ENCODE assay signal across 10 cellular contexts in the genomic region with DNA sequence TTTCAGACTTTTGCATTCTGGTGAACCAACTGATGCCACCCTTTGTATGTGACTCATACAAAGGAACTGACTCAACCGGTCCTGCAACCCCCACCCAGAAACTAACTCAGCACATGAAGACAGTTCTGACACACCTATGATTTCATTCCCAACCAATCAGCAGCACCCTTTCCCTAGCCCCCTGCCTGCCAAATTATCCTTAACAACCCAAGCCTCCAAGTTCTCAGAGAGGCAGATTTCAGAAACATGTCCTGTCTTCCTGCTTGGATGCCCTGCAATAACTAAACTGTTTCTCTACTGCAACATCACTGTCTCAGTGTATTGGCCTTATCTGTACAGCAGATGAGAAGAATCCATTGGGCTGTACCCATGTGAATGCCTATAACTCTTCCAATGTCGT.
DNase-seq lines count a peak whose midpoint lies in the region; ATAC-seq and TF ChIP-seq lines count a peak whose summit lies in the region.
"Had no signal": no experiment of that assay in that cellular context is flagged by ENCODE, and none has a peak within 500 bp of the region (broad histone marks: within the 10 kb centered on the region; RNA-seq: fewer than 3 reads in every experiment).

No MANE protein-coding gene starts in this region.

- H3K27ac ChIP-seq in adrenal gland, result no peak overlapping the region

- H3K4me3 ChIP-seq in foreskin fibroblast (ENCODE audit: low read depth in 1 of 2, low read length in 2 of 2) (no peak overlapping the region), adrenal gland (no peak overlapping the region)

- H3K4me3 Mint-ChIP-seq in activated T-cell treated with anti-CD3 and anti-CD28 coated beads, Interleukin-2, amount 50 U/mL, for 24 hours, result no peak overlapping the region
- H3K4me3 Mint-ChIP-seq in stimulated activated naive CD8-positive, alpha-beta T cell treated with anti-CD3 and anti-CD28 coated beads, Interleukin-15, Interleukin-2, amounts not matched to agents 100 ng/mL and 50 ng/mL, for 24 hours, result peak overlapping the region; percentile 41

- no peak for TF ChIP-seq POLR2A in adrenal gland (IDR thresholded peaks at IDR 0.05)

- ATAC-seq in GM19467 (IDR thresholded peaks at IDR 0.05; ENCODE audit: unreplicated experiment), result no peak

- intact Hi-C loops in adrenal gland (cut with DNase I), result no loop called here

- peaks cover 27% of the 10 kb centered on the region for H3K9me3 Mint-ChIP-seq in activated T-cell treated with anti-CD3 and anti-CD28 coated beads, Interleukin-2, amount 50 U/mL, for 24 hours
- H3K9me3 Mint-ChIP-seq in stimulated activated naive CD8-positive, alpha-beta T cell treated with anti-CD3 and anti-CD28 coated beads, Interleukin-15, Interleukin-2, amounts not matched to agents 100 ng/mL and 50 ng/mL, for 24 hours, result peaks cover 16% of the 10 kb centered on the region

- no peaks in the 10 kb centered on the region for H3K36me3 ChIP-seq in adrenal gland (replicated peaks in 1 of 2)

- H3K36me3 Mint-ChIP-seq in activated T-cell treated with anti-CD3 and anti-CD28 coated beads, Interleukin-2, amount 50 U/mL, for 24 hours (ENCODE audit: low read depth), result peaks cover 85% of the 10 kb centered on the region
- H3K36me3 Mint-ChIP-seq in stimulated activated naive CD8-positive, alpha-beta T cell treated with anti-CD3 and anti-CD28 coated beads, Interleukin-15, Interleukin-2, amounts not matched to agents 100 ng/mL and 50 ng/mL, for 24 hours (ENCODE audit: low read depth), result peaks cover 52% of the 10 kb centered on the region

- no peak for TF ChIP-seq CTCF in foreskin fibroblast (IDR thresholded peaks at IDR 0.05; ENCODE audit: low read depth, low read length)
- TF ChIP-seq CTCF in adrenal gland (IDR thresholded peaks at IDR 0.05), result no peak

- H3K27me3 ChIP-seq in adrenal gland, result no peaks in the 10 kb centered on the region

- no peaks in the 10 kb centered on the region for H3K27me3 Mint-ChIP-seq in activated T-cell treated with anti-CD3 and anti-CD28 coated beads, Interleukin-2, amount 50 U/mL, for 24 hours
- H3K27me3 Mint-ChIP-seq in stimulated activated naive CD8-positive, alpha-beta T cell treated with anti-CD3 and anti-CD28 coated beads, Interleukin-15, Interleukin-2, amounts not matched to agents 100 ng/mL and 50 ng/mL, for 24 hours, result no peaks in the 10 kb centered on the region

- no peaks in the 10 kb centered on the region for H3K9me3 ChIP-seq in adrenal gland (replicated peaks in 1 of 3)

- 85 to 100% (median 92%) methylated on average over 2 of the region's 2 CpGs for WGBS in adrenal gland, 4 donors

- H3K4me1 Mint-ChIP-seq in activated T-cell treated with anti-CD3 and anti-CD28 coated beads, Interleukin-2, amount 50 U/mL, for 24 hours (ENCODE audit: low read depth), result peaks cover 53% of the 10 kb centered on the region
- peaks cover 53% of the 10 kb centered on the region for H3K4me1 Mint-ChIP-seq in stimulated activated naive CD8-positive, alpha-beta T cell treated with anti-CD3 and anti-CD28 coated beads, Interleukin-15, Interleukin-2, amounts not matched to agents 100 ng/mL and 50 ng/mL, for 24 hours (ENCODE audit: low read depth)

- peak overlapping the region; percentile 95 for H3K27ac Mint-ChIP-seq in activated T-cell treated with anti-CD3 and anti-CD28 coated beads, Interleukin-2, amount 50 U/mL, for 24 hours
- peak overlapping the region; percentile 85 for H3K27ac Mint-ChIP-seq in stimulated activated naive CD8-positive, alpha-beta T cell treated with anti-CD3 and anti-CD28 coated beads, Interleukin-15, Interleukin-2, amounts not matched to agents 100 ng/mL and 50 ng/mL, for 24 hours

- no peaks in the 10 kb centered on the region for H3K4me1 ChIP-seq in adrenal gland (replicated peaks in 1 of 2)

- peak; percentile 37 for DNase-seq in activated naive CD4-positive, alpha-beta T cell treated with Interleukin-2 at 50 U/mL for 16 hours
- DNase-seq in activated naive CD4-positive, alpha-beta T cell (lab: John Stamatoyannopoulos, UW), result no peak
- peak; percentile 52 for DNase-seq in activated T-cell treated with anti-CD3 and anti-CD28 coated beads, Interleukin-2, amount 50 U/mL, for 24 hours
- DNase-seq in foreskin fibroblast, result peak; percentile 69 to 86
- DNase-seq in central memory CD4-positive, alpha-beta T cell, result no peak
- no peak for DNase-seq in adrenal gland
- DNase-seq: amniotic stem cell, NCI-H1092 treated with DMSO at 0.1 percent for 48 hours had no signal

Comparison
In these comparisons a context has a peak if more than half of its experiments do, and no peak if none do; other contexts are left out.
1. DNase-seq: peak in activated naive CD4-positive, alpha-beta T cell treated with Interleukin-2 at 50 U/mL for 16 hours (single experiment), activated T-cell treated with anti-CD3 and anti-CD28 coated beads, Interleukin-2, amount 50 U/mL, for 24 hours (single experiment) and foreskin fibroblast (2 of 2); none in activated naive CD4-positive, alpha-beta T cell (0 of 4), central memory CD4-positive, alpha-beta T cell (single experiment) and adrenal gland (0 of 7).